ENCODE assay signal across 8 cellular contexts in genomic region chr1:244864253-244865027, GRCh38. TPM values are rescaled to one million over a fixed set of nuclear protein-coding genes. Genes with fewer than 3 reads are reported as not detected.
DNase-seq lines count a peak whose midpoint lies in the region; ATAC-seq and TF ChIP-seq lines count a peak whose summit lies in the region.

TSS of gene HNRNPU (minus strand) at chr1:244864543. CDS start at chr1:244864307, 236 bp downstream.

- H3K27me3 ChIP-seq in AG04450 (ENCODE audit: control insufficient read depth, insufficient read depth, low read length) (no peaks in the 10 kb centered on the region), breast epithelium (no peaks in the 10 kb centered on the region)

- ATAC-seq in GM18870 (IDR thresholded peaks at IDR 0.05; ENCODE audit: unreplicated experiment) (peak; percentile 57), HG03135 (IDR thresholded peaks at IDR 0.05; ENCODE audit: unreplicated experiment) (peak; percentile 65)

- peak within 1 kb of the TSS; percentile 88 for H3K4me3 ChIP-seq in AG04450 (ENCODE audit: low read depth, low read length)
- peak within 1 kb of the TSS; percentile 98 to 99 (median 99) for H3K4me3 ChIP-seq in breast epithelium
- peak within 1 kb of the TSS; percentile 94 for H3K4me3 ChIP-seq in iPS-18c (ENCODE audit: insufficient read depth, low read depth, low read length)
- peak within 1 kb of the TSS; percentile 77 to 98 (median 85) for H3K4me3 ChIP-seq in skin epidermis

- peaks cover 0 to 15% of the 10 kb centered on the region in 2 donors for H3K4me1 ChIP-seq in breast epithelium

- DNase-seq in AG04450 (ENCODE audit: low read depth, low spot score) = peak; percentile 94
- peak; percentile 68 for DNase-seq in NCI-H2196 treated with DMSO at 0.1 percent for 48 hours (lab: John Stamatoyannopoulos, UW; ENCODE audit: unreplicated experiment)
- DNase-seq in breast epithelium (ENCODE audit: low spot score in 2 of 2) = peak; percentile 96 to 97

- POLR2A ChIA-PET in AG04450 (lab: Yijun Ruan, JAX) = interaction anchor here (1.7 to 4.3 kb wide), 5 partner anchors 28 to 178 kb away, joined by 4 to 42 read pairs (median 8); partner anchors contain the start of gene COX20

- TF ChIP-seq POLR2A in breast epithelium (IDR thresholded peaks at IDR 0.05) = peak; percentile 93

- peak within 1 kb of the TSS; percentile 93 for H3K27ac ChIP-seq in AG04450 (ENCODE audit: low read depth, low read length)
- peak within 1 kb of the TSS; percentile 99 for H3K27ac ChIP-seq in VCaP
- peak within 1 kb of the TSS; percentile 99 to 100 for H3K27ac ChIP-seq in breast epithelium
- H3K27ac ChIP-seq in skin epidermis = peak within 1 kb of the TSS; percentile 95 to 100 (median 100)

- intact Hi-C loops in breast epithelium (cut with DNase I; ENCODE audit: low total_unique reads) = loop anchor here (5.0 kb wide), 1 partner anchor 103 kb away; a partner anchor contains a TSS

- H3K36me3 ChIP-seq in breast epithelium = no peaks in the 10 kb centered on the region

- CTCF ChIA-PET in AG04450 (lab: Charles Lee) = interaction anchor here (0.7 to 7.5 kb wide), 4 partner anchors 9 to 179 kb away, joined by 3 to 65 read pairs (median 6); no protein-coding TSS in a partner anchor

- no peaks in the 10 kb centered on the region; the same call in 1 of the 2 replicates for H3K9me3 ChIP-seq in AG04450 (ENCODE audit: control insufficient read depth, insufficient read depth, low read length)
- no peaks in the 10 kb centered on the region for H3K9me3 ChIP-seq in breast epithelium
- no peaks in the 10 kb centered on the region for H3K9me3 ChIP-seq in iPS-18c (ENCODE audit: control insufficient read depth, insufficient read depth, low read length)

- TF ChIP-seq CTCF in AG04450 (IDR thresholded peaks at IDR 0.05; ENCODE audit: low read depth, low read length) (peak; percentile 42; the same call in 1 of the 2 replicates), VCaP (conservative IDR thresholded peaks at IDR 0.05) (peak; percentile 37), breast epithelium (IDR thresholded peaks at IDR 0.05) (peak; percentile 55 to 66 (median 64))

RNA-seq across cellular contexts. Expression of gene HNRNPU, which starts in this region (rescaled TPM):
- 205 and 262 TPM in 2 replicates for polyA plus RNA-seq in AG04450 (2011; rRNA removed)
- polyA minus RNA-seq in AG04450 (2011; rRNA and poly(A)+ RNA removed) = 333 and 366 TPM in 2 replicates
- 100 to 1,000 TPM; 381 to 500 (median 416) TPM for total RNA-seq in breast epithelium

Comparison
In these comparisons a context has a peak if more than half of its experiments do, and no peak if none do; other contexts are left out.
1. Peak in every context shown above with its lines: DNase-seq, ATAC-seq, H3K4me3 ChIP-seq and H3K27ac ChIP-seq.